In genomic region chr11:79413258-79413657, GRCh38 we compare ENCODE assay signal across 9 cellular contexts. TPM values are rescaled to one million over a fixed set of nuclear protein-coding genes. Genes with fewer than 3 reads are reported as not detected.
DNase-seq lines count a peak whose midpoint lies in the region; ATAC-seq and TF ChIP-seq lines count a peak whose summit lies in the region.
"Had no signal": no experiment of that assay in that cellular context is flagged by ENCODE, and none has a peak within 500 bp of the region (broad histone marks: within the 10 kb centered on the region; RNA-seq: fewer than 3 reads in every experiment).

No MANE protein-coding gene starts in this region.

- no TSS peak for BruUV-seq in IMR-90 (replicated peaks; lab: Mats Ljungman, UMichigan)

- TF ChIP-seq POLR2A in IMR-90 (IDR thresholded peaks at IDR 0.05; ENCODE audit: low read depth, low read length), result no peak

- H3K9me3 Mint-ChIP-seq in CD8-positive, alpha-beta memory T cell, result peaks cover 0 to 9% (median 5%) of the 10 kb centered on the region in 5 donors

- 0 out of 2 replicates have a peak, but pooled peaks have one; percentile 11 for TF ChIP-seq RAD21 in IMR-90 (IDR thresholded peaks at IDR 0.05; ENCODE audit: low read length)

- no peak overlapping the region for H3K9ac ChIP-seq in IMR-90 (ENCODE audit: low read depth, low read length)

- no peak overlapping the region; the same call in 1 of the 2 replicates for H3K27ac ChIP-seq in IMR-90 (ENCODE audit: insufficient read depth, low read length)
- peak overlapping the region; percentile 43 to 50 for H3K27ac ChIP-seq in tibial artery
- H3K27ac ChIP-seq in CD8-positive, alpha-beta memory T cell (ENCODE audit: low read depth, low read length), result no peak overlapping the region

- peak; percentile 95 for ATAC-seq in IMR-90 (ENCODE audit: low read depth)
- no peak for ATAC-seq in GM19395 (IDR thresholded peaks at IDR 0.05; ENCODE audit: unreplicated experiment)
- no peak for ATAC-seq in GM18519 (IDR thresholded peaks at IDR 0.05; ENCODE audit: low FRiP score, unreplicated experiment)

- peaks cover 0 to 4% of the 10 kb centered on the region in 2 donors for H3K27me3 Mint-ChIP-seq in CD8-positive, alpha-beta memory T cell

- H2AK9ac ChIP-seq in IMR-90 (replicated peaks; ENCODE audit: low read depth, low read length, poor library complexity), result no peak overlapping the region

- H2AK5ac ChIP-seq in IMR-90 (ENCODE audit: low read depth, low read length), result no peak overlapping the region

- CTCF ChIA-PET in IMR-90 (lab: Yijun Ruan, JAX), result interaction anchor here (1.8 kb wide), 1 partner anchor 12 kb away, joined by 6 read pairs; no protein-coding TSS in a partner anchor
- CTCF ChIA-PET in CD8-positive, alpha-beta memory T cell (lab: Charles Lee), result interaction anchor here (1.5 kb wide), 1 partner anchor 12 kb away, joined by 3 read pairs; no protein-coding TSS in a partner anchor

- no peak overlapping the region for H3K18ac ChIP-seq in IMR-90 (ENCODE audit: low read depth, low read length)

- no peaks in the 10 kb centered on the region for H3K36me3 ChIP-seq in IMR-90 (ENCODE audit: control insufficient read depth, insufficient read depth, low read length)
- no peaks in the 10 kb centered on the region for H3K36me3 ChIP-seq in tibial artery
- H3K36me3 ChIP-seq in CD8-positive, alpha-beta memory T cell (ENCODE audit: insufficient read depth, low read length), result no peaks in the 10 kb centered on the region

- H2BK120ac ChIP-seq in IMR-90 (ENCODE audit: low read depth, low read length), result peak overlapping the region; percentile 53; the same call in 1 of the 2 replicates

- H3K36me3 Mint-ChIP-seq in CD8-positive, alpha-beta memory T cell, result no peaks in the 10 kb centered on the region

- DNase-seq in IMR-90 (peak; percentile 94), astrocyte of the spinal cord (ENCODE audit: low read depth, low spot score) (peak; percentile 92), iPS-NIHi11 (ENCODE audit: low spot score) (peak; percentile 67), tibial artery (peak; percentile 86 to 91)
- no peak for DNase-seq in activated CD4-positive, CD25-positive, alpha-beta regulatory T cell (lab: John Stamatoyannopoulos, UW)
- DNase-seq in CD8-positive, alpha-beta memory T cell, result no peak
- DNase-seq: activated B cell treated with CpG ODN at 0.5 μM for 24 hours had no signal

- H4K8ac ChIP-seq in IMR-90 (ENCODE audit: low read depth in 2 of 2, low read length in 2 of 2), result peak overlapping the region in 1 of 2 experiments; percentile 55; a peak in 1 of 4 replicates

- H4K20me1 ChIP-seq in IMR-90 (ENCODE audit: insufficient read depth, low read length), result peaks cover 3% of the 10 kb centered on the region; the same call in 1 of the 2 replicates

- dilution Hi-C loops in IMR-90 (cut with HindIII; ENCODE audit: low sequenced_read_pairs, unreplicated experiment), result no loop called here

- H2BK20ac ChIP-seq in IMR-90 (ENCODE audit: low read depth, low read length), result peak overlapping the region; percentile 52; the same call in 1 of the 2 replicates

- in situ Hi-C loops in IMR-90 (cut with MboI; ENCODE audit: low sequenced_read_pairs) (no loop called here), astrocyte of the spinal cord (cut with HindIII; ENCODE audit: low sequenced_read_pairs) (no loop called here)

- 0 out of 2 replicates have a peak overlapping the region, but pooled peaks have one; percentile 28 for H3K14ac ChIP-seq in IMR-90 (replicated peaks; ENCODE audit: low read depth, low read length)

- H2BK15ac ChIP-seq in IMR-90 (ENCODE audit: low read depth, low read length), result no peak overlapping the region

- peaks cover 7 to 41% of the 10 kb centered on the region in 2 experiments; a peak in 3 of 4 replicates for H3K79me1 ChIP-seq in IMR-90 (ENCODE audit: low read depth in 1 of 2, low read length in 2 of 2)

- H3K4ac ChIP-seq in IMR-90 (ENCODE audit: low read depth, low read length), result no peak overlapping the region

- intact Hi-C loops in IMR-90 (cut with micrococcal nuclease), result loop anchor here (5.0 kb wide), 1 partner anchor 61 kb away; no protein-coding TSS in a partner anchor
- intact Hi-C loops in tibial artery (cut with DNase I; ENCODE audit: low total_unique reads), result no loop called here

- H3K4me2 ChIP-seq in IMR-90 (ENCODE audit: low read depth, low read length), result peak overlapping the region; percentile 45; the same call in 1 of the 2 replicates

- no peak overlapping the region for H3K4me3 ChIP-seq in IMR-90 (ENCODE audit: insufficient read depth, low read depth, low read length)
- H3K4me3 ChIP-seq in astrocyte of the spinal cord (ENCODE audit: low read depth, low read length), result no peak overlapping the region
- no peak overlapping the region for H3K4me3 ChIP-seq in tibial artery
- H3K4me3 ChIP-seq in CD8-positive, alpha-beta memory T cell (ENCODE audit: low read length), result no peak overlapping the region

- H3K4me1 ChIP-seq in IMR-90 (ENCODE audit: control insufficient read depth, insufficient read depth, low read length) (peaks cover 19% of the 10 kb centered on the region), tibial artery (peaks cover 0 to 29% (median 25%) of the 10 kb centered on the region in 4 donors)
- no peaks in the 10 kb centered on the region for H3K4me1 ChIP-seq in CD8-positive, alpha-beta memory T cell (ENCODE audit: insufficient read depth, low read length)

- no peaks in the 10 kb centered on the region for H3K4me1 Mint-ChIP-seq in CD8-positive, alpha-beta memory T cell
- H3K4me1 Mint-ChIP-seq: activated B cell treated with CpG ODN at 0.5 μM for 24 hours had no signal

- no peak overlapping the region for H3K56ac ChIP-seq in IMR-90 (ENCODE audit: extremely low read depth, insufficient read depth, low read length)

- H3K9me3 ChIP-seq in IMR-90 (ENCODE audit: control insufficient read depth, insufficient read depth, low read length) (no peaks in the 10 kb centered on the region), tibial artery (no peaks in the 10 kb centered on the region)
- H3K9me3 ChIP-seq in CD8-positive, alpha-beta memory T cell (ENCODE audit: low read length), result no peaks in the 10 kb centered on the region

- no peak overlapping the region for H4K5ac ChIP-seq in IMR-90 (ENCODE audit: low read depth, low read length)

- POLR2A ChIA-PET in IMR-90 (lab: Charles Lee; ENCODE audit: unreplicated experiment), result no interaction called here
- POLR2A ChIA-PET in CD8-positive, alpha-beta memory T cell (lab: Charles Lee), result no interaction called here

- WGBS in IMR-90 (ENCODE audit: extremely low coverage in 2 of 2, insufficient read length in 1 of 2), 2 experiments, result no CpG with 5 or more reads among the region's 4 CpGs

- H3K4me3 Mint-ChIP-seq in CD8-positive, alpha-beta memory T cell, result no peak overlapping the region
- H3K4me3 Mint-ChIP-seq: activated B cell treated with CpG ODN at 0.5 μM for 24 hours had no signal

- H3K27ac Mint-ChIP-seq in CD8-positive, alpha-beta memory T cell, result no peak overlapping the region
- H3K27ac Mint-ChIP-seq: activated B cell treated with CpG ODN at 0.5 μM for 24 hours had no signal

- no peak overlapping the region for H2BK5ac ChIP-seq in IMR-90 (ENCODE audit: low read depth, low read length, poor library complexity, severe bottlenecking)

- H4K91ac ChIP-seq in IMR-90 (ENCODE audit: insufficient read depth, low read depth, low read length), result no peak overlapping the region

- H2AFZ ChIP-seq in IMR-90 (replicated peaks; ENCODE audit: low read length, poor library complexity), result peak overlapping the region; percentile 65

- no peaks in the 10 kb centered on the region for H3K27me3 ChIP-seq in IMR-90 (ENCODE audit: control insufficient read depth, insufficient read depth, low read length)
- H3K27me3 ChIP-seq in tibial artery, result no peaks in the 10 kb centered on the region
- no peaks in the 10 kb centered on the region for H3K27me3 ChIP-seq in CD8-positive, alpha-beta memory T cell (ENCODE audit: insufficient read depth, low read length, poor library complexity, severe bottlenecking)

- H3K9me1 ChIP-seq in IMR-90 (ENCODE audit: insufficient read depth, low read length), result peaks cover 13% of the 10 kb centered on the region

- TF ChIP-seq CTCF in IMR-90 (conservative IDR thresholded peaks at IDR 0.05; ENCODE audit: low read depth, low read length), result no peak
- TF ChIP-seq CTCF in astrocyte of the spinal cord (IDR thresholded peaks at IDR 0.05; ENCODE audit: low read depth, low read length), result no peak
- TF ChIP-seq CTCF in tibial artery (IDR thresholded peaks at IDR 0.05), result no peak

- no peak overlapping the region for H3K23ac ChIP-seq in IMR-90 (ENCODE audit: low read depth, low read length)

TF ChIP-seq in IMR-90, 13 proteins besides CTCF, POLR2A, EP300 and RAD21 (continues in another document):
- TF ChIP-seq SMC3 (IDR thresholded peaks at IDR 0.05; ENCODE audit: low read depth, low read length) (no peak), NFE2L2 (IDR thresholded peaks at IDR 0.05; ENCODE audit: low read depth, low read length) (no peak), MAZ (IDR thresholded peaks at IDR 0.05; ENCODE audit: borderline replicate concordance, low read depth, low read length) (no peak), CEBPB (IDR thresholded peaks at IDR 0.05; ENCODE audit: low read depth, low read length) (no peak), USF2 (IDR thresholded peaks at IDR 0.05; ENCODE audit: low read depth, low read length) (0 out of 2 replicates have a peak, but pooled peaks have one; percentile 9), FOS (IDR thresholded peaks at IDR 0.05; ENCODE audit: low read depth, low read length) (no peak), RCOR1 (IDR thresholded peaks at IDR 0.05; ENCODE audit: insufficient replicate concordance, low read length) (no peak), RFX5 (IDR thresholded peaks at IDR 0.05; ENCODE audit: low read depth, low read length) (no peak), BHLHE40 (IDR thresholded peaks at IDR 0.05; ENCODE audit: low read depth, low read length) (peak; percentile 82)

RNA-seq across cellular contexts. Expression of gene TENM4, which starts 27.6 kb away (rescaled TPM):
- total RNA-seq in IMR-90 (2012; rRNA removed), result 9.0 and 9.2 TPM in 2 replicates
- polyA plus RNA-seq in IMR-90 (2012; rRNA removed), result 7.4 and 7.6 TPM in 2 replicates
- polyA plus RNA-seq in IMR-90 (2012; cell fraction: cytosol; rRNA removed), result 8.1 and 12.3 TPM in 2 replicates
- polyA plus RNA-seq in IMR-90 (2012; cell fraction: nucleus; rRNA removed; ENCODE audit: low replicate concordance), result 6.6 and 12.5 TPM in 2 replicates
- not detected for total RNA-seq in CD8-positive, alpha-beta memory T cell
- polyA plus RNA-seq in CD8-positive, alpha-beta memory T cell, result not detected

Comparison
In these comparisons a context has a peak if more than half of its experiments do, and no peak if none do; other contexts are left out.
1. DNase-seq: peak in IMR-90 (single experiment), astrocyte of the spinal cord (single experiment), iPS-NIHi11 (single experiment) and tibial artery (2 of 2); none in activated CD4-positive, CD25-positive, alpha-beta regulatory T cell (0 of 4) and CD8-positive, alpha-beta memory T cell (0 of 5).
2. H3K27ac ChIP-seq: peak in tibial artery (2 of 2); none in IMR-90 (single experiment) and CD8-positive, alpha-beta memory T cell (single experiment).